ENCODE assay signal across 16 cellular contexts in the genomic region with DNA sequence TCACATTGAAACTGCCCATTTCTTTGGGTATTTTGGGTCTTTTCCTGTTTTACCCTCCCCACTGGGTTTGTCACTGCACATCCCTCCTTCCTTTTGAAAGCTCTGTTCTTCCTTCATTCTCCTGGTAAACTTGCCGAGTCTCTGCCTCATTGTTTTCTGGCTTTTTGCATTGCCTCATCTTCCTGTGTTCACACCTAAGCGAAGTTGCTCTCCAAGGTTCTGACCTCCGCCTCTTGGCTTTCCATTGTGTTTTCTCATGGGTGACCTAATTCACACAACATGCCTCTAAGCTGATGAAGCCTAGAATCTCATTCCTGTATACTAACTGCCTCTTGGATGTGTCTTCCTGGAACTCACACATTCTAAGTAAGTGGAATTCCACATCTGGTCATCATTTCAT.
DNase-seq lines count a peak whose midpoint lies in the region; ATAC-seq, FAIRE-seq and TF ChIP-seq lines count a peak whose summit lies in the region.
"Had no signal": no experiment of that assay in that cellular context is flagged by ENCODE, and none has a peak within 500 bp of the region (broad histone marks: within the 10 kb centered on the region; RNA-seq: fewer than 3 reads in every experiment).

No MANE protein-coding gene starts in this region.

- ATAC-seq in GM21423 (IDR thresholded peaks at IDR 0.05; ENCODE audit: unreplicated experiment): no peak

- TF ChIP-seq POLR2A in breast epithelium (IDR thresholded peaks at IDR 0.05): no peak

- no peaks in the 10 kb centered on the region for H3K9me2 ChIP-seq in hepatocyte (replicated peaks; ENCODE audit: insufficient read depth)

- H3K27me3 ChIP-seq in breast epithelium: no peaks in the 10 kb centered on the region
- H3K27me3 ChIP-seq in hepatocyte: no peaks in the 10 kb centered on the region
- no peaks in the 10 kb centered on the region for H3K27me3 ChIP-seq in small intestine (ENCODE audit: control insufficient read depth in 2 of 2, insufficient read depth in 2 of 2, low read length in 2 of 2)
- H3K27me3 ChIP-seq: tibial artery had no signal

- DNase-seq in T47D (ENCODE audit: low read depth in 1 of 2, low spot score in 1 of 2) (peak; percentile 27 to 65), breast epithelium (ENCODE audit: low spot score in 2 of 2) (no peak), SW480 (ENCODE audit: low spot score) (peak; percentile 7), hepatocyte (ENCODE audit: low spot score) (peak; percentile 67), small intestine (peak; percentile 41), cerebellum (ENCODE audit: low spot score) (no peak), SHP77 treated with DMSO at 0.1 percent for 48 hours (lab: John Stamatoyannopoulos, UW) (no peak)
- DNase-seq: activated CD4-positive, CD25-positive, alpha-beta regulatory T cell; activated naive CD8-positive, alpha-beta T cell treated with anti-CD3 and anti-CD28 coated beads, Interleukin-2, amount 10 ng/mL, durations not matched to agents 7 days and 5 days; activated T-cell treated with anti-CD3 and anti-CD28 coated beads for 4 hours; NCI-H2029; stimulated activated CD4-positive, alpha-beta T cell treated with anti-CD3 and anti-CD28 coated beads, Interleukin-2, amount 100 ng/mL, for 24 hours; tibial artery had no signal

- H3K4me3 ChIP-seq in breast epithelium (no peak overlapping the region), hepatocyte (no peak overlapping the region), small intestine (ENCODE audit: low read depth in 1 of 2, low read length in 2 of 2) (no peak overlapping the region)
- H3K4me3 ChIP-seq: tibial artery had no signal

- intact Hi-C loops in breast epithelium (cut with DNase I; ENCODE audit: low total_unique reads): no loop called here

- TF ChIP-seq CTCF in breast epithelium (IDR thresholded peaks at IDR 0.05): no peak
- no peak for TF ChIP-seq CTCF in hepatocyte (IDR thresholded peaks at IDR 0.05; ENCODE audit: poor library complexity)

- H3K4me1 ChIP-seq in breast epithelium (no peaks in the 10 kb centered on the region), hepatocyte (ENCODE audit: insufficient read depth) (no peaks in the 10 kb centered on the region), small intestine (ENCODE audit: control insufficient read depth in 2 of 2, insufficient read depth in 1 of 2, low read depth in 1 of 2, low read length in 1 of 2) (no peaks in the 10 kb centered on the region)
- H3K4me1 ChIP-seq: Caco-2, tibial artery had no signal

- no peak overlapping the region for H2AFZ ChIP-seq in hepatocyte

- no peak overlapping the region for H3K27ac ChIP-seq in breast epithelium
- no peak overlapping the region for H3K27ac ChIP-seq in hepatocyte
- H3K27ac ChIP-seq in small intestine (ENCODE audit: low read depth in 1 of 2, low read length in 1 of 2): no peak overlapping the region
- H3K27ac ChIP-seq: tibial artery had no signal

- in situ Hi-C loops in T47D (cut with HindIII; ENCODE audit: low pct_unique_long_range_greater_than_20kb, low sequenced_read_pairs): no loop called here

- WGBS in hepatocyte (ENCODE audit: low lambda C conversion rate, missing lambda C conversion rate): 6% methylated on average over 3 of the region's 3 CpGs
- WGBS in small intestine, 3 donors: 9 to 21% (median 20%) methylated on average over 3 of the region's 3 CpGs

- H3K4me2 ChIP-seq in hepatocyte: no peak overlapping the region

- H4K20me1 ChIP-seq in hepatocyte (ENCODE audit: insufficient read depth, poor library complexity, severe bottlenecking): no peaks in the 10 kb centered on the region

- no peaks in the 10 kb centered on the region for H3K9me3 ChIP-seq in breast epithelium
- H3K9me3 ChIP-seq in hepatocyte (ENCODE audit: low read depth): no peaks in the 10 kb centered on the region
- H3K9me3 ChIP-seq in small intestine (ENCODE audit: control insufficient read depth, low read depth): peaks cover 1% of the 10 kb centered on the region
- H3K9me3 ChIP-seq: Caco-2, tibial artery had no signal

- H3K36me3 ChIP-seq in breast epithelium: no peaks in the 10 kb centered on the region
- H3K36me3 ChIP-seq in hepatocyte (replicated peaks; ENCODE audit: insufficient read depth, low read depth): no peaks in the 10 kb centered on the region
- no peaks in the 10 kb centered on the region for H3K36me3 ChIP-seq in small intestine (ENCODE audit: control insufficient read depth in 2 of 2, insufficient read depth in 2 of 2, low read length in 2 of 2)
- H3K36me3 ChIP-seq: tibial artery had no signal

- no peak for FAIRE-seq in small intestine (lab: Jason Lieb, UNC)
- FAIRE-seq: colon had no signal

- H3K79me2 ChIP-seq in hepatocyte: no peaks in the 10 kb centered on the region

Comparison
In these comparisons a context has a peak if more than half of its experiments do, and no peak if none do; other contexts are left out.
1. DNase-seq: peak in T47D (2 of 2), SW480 (single experiment), hepatocyte (single experiment) and small intestine (single experiment); none in breast epithelium (0 of 2), cerebellum (single experiment) and SHP77 treated with DMSO at 0.1 percent for 48 hours (single experiment).